Comparison of ENCODE assay signal across 1 cellular context in the genomic region with DNA sequence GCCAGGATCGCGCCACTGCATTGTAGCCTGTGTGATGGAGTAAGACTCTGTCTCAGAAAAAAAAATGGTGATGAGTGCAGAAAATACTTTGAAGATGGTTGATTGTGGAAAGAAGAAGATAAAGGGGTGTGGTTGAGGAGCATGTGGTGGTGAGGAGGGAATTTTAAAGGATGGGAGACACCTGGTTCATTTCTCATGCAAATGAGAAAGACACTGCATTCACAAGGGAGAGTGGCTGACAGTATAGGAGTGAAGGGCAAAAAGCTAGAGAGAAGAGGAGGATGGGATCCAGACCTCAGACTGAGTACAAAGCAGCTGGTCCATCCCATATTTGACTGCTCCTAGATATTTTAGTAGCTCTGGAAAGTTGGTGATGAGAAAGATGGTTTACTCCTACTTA.
TF ChIP-seq lines count a peak whose summit lies in the region.

No MANE protein-coding gene starts in this region.

TF ChIP-seq in IMR-90, 13 proteins besides CTCF, POLR2A, EP300 and RAD21 (continued from another document):
- TF ChIP-seq ELK1 (IDR thresholded peaks at IDR 0.05; ENCODE audit: borderline replicate concordance, low read depth, low read length), result no peak
- no peak for TF ChIP-seq MXI1 (IDR thresholded peaks at IDR 0.05; ENCODE audit: borderline replicate concordance, low read depth, low read length)
- no peak for TF ChIP-seq NFE2L2 (IDR thresholded peaks at IDR 0.05; ENCODE audit: low read depth, low read length)
- TF ChIP-seq USF2 (IDR thresholded peaks at IDR 0.05; ENCODE audit: low read depth, low read length), result no peak
- TF ChIP-seq SMC3 (IDR thresholded peaks at IDR 0.05; ENCODE audit: low read depth, low read length), result no peak
- no peak for TF ChIP-seq FOS (IDR thresholded peaks at IDR 0.05; ENCODE audit: low read depth, low read length)
- no peak for TF ChIP-seq BHLHE40 (IDR thresholded peaks at IDR 0.05; ENCODE audit: low read depth, low read length)
- no peak for TF ChIP-seq RCOR1 (IDR thresholded peaks at IDR 0.05; ENCODE audit: insufficient replicate concordance, low read length)
